Comparison of ENCODE assay signal across 33 cellular contexts in the genomic region with DNA sequence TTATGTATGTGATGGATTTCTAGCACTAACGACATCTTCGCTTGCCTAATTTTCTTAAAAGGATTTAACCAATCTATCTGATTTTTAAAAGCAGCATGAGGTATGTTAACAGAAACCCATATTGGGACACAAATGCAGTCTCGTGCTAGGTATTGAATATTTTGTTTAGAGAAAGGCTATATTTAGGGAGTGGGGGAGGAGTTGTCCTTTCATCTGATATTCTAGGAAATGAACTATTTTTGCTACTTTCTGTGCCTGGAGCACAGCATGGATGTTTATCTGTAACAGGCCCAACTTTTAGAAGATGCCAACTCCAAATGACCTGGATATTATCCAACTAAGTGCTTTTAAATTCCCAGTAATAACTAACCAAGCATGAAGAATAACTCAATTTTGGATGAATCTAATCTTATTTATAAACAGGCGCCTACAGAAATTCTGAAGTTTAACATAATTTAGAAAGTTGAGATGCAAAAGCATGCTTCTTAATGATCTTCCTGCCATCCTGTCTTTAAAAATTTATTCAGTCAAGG.
"Had no signal": no experiment of that assay in that cellular context is flagged by ENCODE, and none has a peak within 500 bp of the region (broad histone marks: within the 10 kb centered on the region; RNA-seq: fewer than 3 reads in every experiment).

No MANE protein-coding gene starts in this region.

- H3K27ac ChIP-seq: adrenal gland, ascending aorta, body of pancreas, brain microvascular endothelial cell, breast epithelium, cardiac muscle cell had no signal

- H3K4me3 ChIP-seq: adrenal gland, ascending aorta, body of pancreas, breast epithelium, cardiac muscle cell had no signal

- H3K4me1 ChIP-seq: adrenal gland, ascending aorta, body of pancreas, breast epithelium had no signal

- FAIRE-seq: astrocyte, bronchial epithelial cell, colon had no signal

- H3K27me3 ChIP-seq: adrenal gland, ascending aorta, body of pancreas, brain microvascular endothelial cell, breast epithelium, cardiac muscle cell had no signal

- ATAC-seq: activated naive CD4-positive, alpha-beta T cell treated with anti-CD3 and anti-CD28 coated beads, Interleukin-2, amount 50 U/mL, for 72 hours; activated naive CD8-positive, alpha-beta T cell treated with anti-CD3 and anti-CD28 coated beads, Interleukin-2, amount 50 U/mL, for 24 hours; activated T-cell treated with anti-CD3 and anti-CD28 coated beads, Interleukin-2, amount 50 U/mL, for 4 hours; activated T-cell treated with anti-CD3 and anti-CD28 coated beads, Interleukin-2, amount 50 U/mL, for 72 hours; activated T-helper 17 cell treated with anti-CD3 and anti-CD28 coated beads, Interleukin-2, amount 50 U/mL, for 72 hours; body of pancreas had no signal

- H3K9me3 ChIP-seq: adrenal gland, ascending aorta, breast epithelium had no signal

- DNase-seq: activated effector memory CD4-positive, alpha-beta T cell treated with anti-CD3 and anti-CD28 coated beads, Interleukin-2, amount 50 U/mL, for 16 hours; activated effector memory CD4-positive, alpha-beta T cell treated with Interleukin-2 at 50 U/mL for 16 hours; activated gamma-delta T cell; activated gamma-delta T cell treated with Interleukin-2 at 50 U/mL for 16 hours; activated naive CD4-positive, alpha-beta T cell; activated naive CD4-positive, alpha-beta T cell treated with anti-CD3 and anti-CD28 coated beads for 36 hours; activated naive CD4-positive, alpha-beta T cell treated with anti-CD3 and anti-CD28 coated beads, Interleukin-2, amount 10 ng/mL, durations not matched to agents 7 days and 5 days; activated naive CD4-positive, alpha-beta T cell treated with anti-CD3 and anti-CD28 coated beads, Interleukin-2, amount 50 U/mL, for 16 hours; activated naive CD4-positive, alpha-beta T cell treated with Interleukin-2 at 50 U/mL for 16 hours; activated naive CD8-positive, alpha-beta T cell treated with anti-CD3 and anti-CD28 coated beads for 36 hours; activated naive CD8-positive, alpha-beta T cell treated with anti-CD3 and anti-CD28 coated beads, Interleukin-2, amount 10 ng/mL, durations not matched to agents 7 days and 5 days; activated naive CD8-positive, alpha-beta T cell treated with anti-CD3 and anti-CD28 coated beads, Interleukin-2, amount 50 U/mL, for 24 hours; activated T-cell treated with anti-CD3 and anti-CD28 coated beads, Interleukin-2, amount 50 U/mL, for 24 hours; activated T-cell treated with anti-CD3 and anti-CD28 coated beads, Interleukin-2, amount 50 U/mL, for 4 hours; activated T-cell treated with anti-CD3 and anti-CD28 coated beads, Interleukin-2, amount 50 U/mL, for 48 hours; activated T-cell treated with anti-CD3 and anti-CD28 coated beads, Interleukin-2, amount 50 U/mL, for 72 hours; adrenal gland; amygdala; anterior cingulate cortex; aorta; body of pancreas; brain microvascular endothelial cell; caudate nucleus; central memory CD4-positive, alpha-beta T cell; cerebellar nuclear complex had no signal

- H3K36me3 ChIP-seq: adrenal gland, ascending aorta, brain microvascular endothelial cell, breast epithelium, cardiac muscle cell had no signal
